14 cellular contexts compared by ENCODE assay signal in the genomic region with DNA sequence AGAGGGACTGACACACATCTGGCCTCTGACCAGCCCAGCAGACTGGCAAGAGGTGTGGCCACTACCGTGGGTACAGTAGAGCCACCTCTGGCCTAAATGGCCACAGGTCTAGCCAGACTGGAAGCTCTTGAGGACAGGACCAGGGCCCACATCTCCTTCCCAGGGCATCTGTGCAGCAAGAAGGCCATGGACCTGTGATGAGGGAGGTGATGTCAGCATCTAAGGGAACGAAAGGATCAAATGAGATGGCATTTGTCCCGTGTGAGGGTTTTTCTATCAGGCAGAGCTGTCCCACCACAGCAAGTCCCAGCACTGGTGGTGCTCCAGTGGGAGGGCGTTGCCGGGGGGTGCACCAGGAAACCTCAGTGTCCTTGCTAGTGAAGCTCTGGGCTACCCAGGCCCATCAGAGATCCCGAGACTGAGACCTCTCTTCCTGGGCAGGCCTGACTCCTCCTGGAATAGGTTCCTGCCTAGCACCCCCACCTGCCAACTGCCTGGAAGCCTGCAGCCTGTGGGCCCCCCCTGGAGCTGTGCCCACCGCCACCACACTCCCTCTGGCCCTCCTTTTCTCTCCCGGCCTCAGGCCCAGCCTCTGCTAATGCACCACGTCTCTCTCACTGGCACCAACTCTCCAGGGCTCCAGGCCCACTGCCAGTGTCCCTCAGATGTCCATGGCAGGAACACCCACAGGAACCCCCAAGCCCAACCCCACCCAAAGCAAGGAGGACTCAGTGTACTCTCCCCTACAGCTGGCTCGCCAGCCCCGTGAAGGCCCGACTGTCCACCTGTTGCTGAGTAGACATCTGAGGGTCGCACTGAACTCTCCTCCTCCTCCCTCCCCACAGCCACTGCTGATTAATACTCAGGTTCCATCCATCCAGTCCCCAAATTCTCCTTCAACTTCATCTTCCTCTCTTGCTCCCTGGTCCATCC. TPM values are rescaled to one million over a fixed set of nuclear protein-coding genes. Genes with fewer than 3 reads are reported as not detected.
A peak's percentile ranks its signal among the peaks of the same experiment; 100 is the strongest.
DNase-seq lines count a peak whose midpoint lies in the region; ATAC-seq, FAIRE-seq and TF ChIP-seq lines count a peak whose summit lies in the region.
"Not testable (repeated sequence)": the region's sequence is repeated elsewhere in the genome, so short reads cannot be mapped to it uniquely, and the experiment has no call there.
"Had no signal": no experiment of that assay in that cellular context is flagged by ENCODE, and none has a peak within 500 bp of the region (broad histone marks: within the 10 kb centered on the region; RNA-seq: fewer than 3 reads in every experiment).

No MANE protein-coding gene starts in this region.

- H3K9ac ChIP-seq in BLaER1 (peak overlapping the region; percentile 79), Loucy (ENCODE audit: low read depth, low read length, poor library complexity, severe bottlenecking) (peak overlapping the region; percentile 67), mesenchymal stem cell (ENCODE audit: low read length) (peak overlapping the region; percentile 29)
- not testable (repeated sequence) for H3K9ac ChIP-seq in fibroblast of lung (ENCODE audit: insufficient read depth, low read length); neuronal stem cell (ENCODE audit: low read depth, low read length, poor library complexity)

- 94% methylated on average over 10 of the region's 13 CpGs for WGBS in mesenchymal stem cell
- WGBS in neuronal stem cell (ENCODE audit: extremely low coverage in 2 of 2, insufficient read length in 2 of 2, insufficient replicate concordance in 1 of 2), 2 donors: no CpG with 5 or more reads among the region's 13 CpGs

- H3K27me3 Mint-ChIP-seq in stimulated activated naive B cell treated with anti-CD40 and anti-IgM and Interleukin-4, amounts not matched to agents 10 μg/mL and 1 μg/mL and 100 μg/mL, for 72 hours: not testable (repeated sequence)

- not testable (repeated sequence) for TF ChIP-seq CTCF in Loucy (conservative IDR thresholded peaks at IDR 0.05; ENCODE audit: low read length); brain microvascular endothelial cell (IDR thresholded peaks at IDR 0.05; ENCODE audit: low read depth, low read length, missing control alignments); fibroblast of lung (conservative IDR thresholded peaks at IDR 0.05 in 1 of 2, IDR thresholded peaks at IDR 0.05 in 1 of 2; ENCODE audit: low read depth in 1 of 2, low read length in 2 of 2)

- not testable (repeated sequence) for H3K9me2 ChIP-seq in Loucy (replicated peaks; ENCODE audit: low read depth, low read length)

- peak overlapping the region in 1 of 2 experiments; percentile 38 for H2BK12ac ChIP-seq in mesenchymal stem cell (ENCODE audit: low read length in 2 of 2)
- H2BK12ac ChIP-seq in neuronal stem cell (ENCODE audit: low read length): not testable (repeated sequence)

- H3K4ac ChIP-seq in mesenchymal stem cell (ENCODE audit: low read depth in 1 of 2, low read length in 2 of 2); neuronal stem cell (ENCODE audit: low read length): not testable (repeated sequence)

- not testable (repeated sequence) for H3F3A ChIP-seq in Loucy (ENCODE audit: low read depth)

- not testable (repeated sequence) for H2AK5ac ChIP-seq in mesenchymal stem cell (ENCODE audit: low read length, severe bottlenecking)
- peak overlapping the region; percentile 8 for H2AK5ac ChIP-seq in neuronal stem cell (ENCODE audit: low read depth, low read length)

- not testable (repeated sequence) for ATAC-seq in stimulated activated naive B cell treated with anti-CD40 and anti-IgM and Interleukin-4, amounts not matched to agents 10 μg/mL and 1 μg/mL and 100 μg/mL, for 72 hours (replicated peaks)

- peak overlapping the region; percentile 100 for H3K4me2 ChIP-seq in BLaER1
- H3K4me2 ChIP-seq in Loucy (ENCODE audit: low read depth, low read length, poor library complexity, severe bottlenecking): peak overlapping the region; percentile 69
- not testable (repeated sequence) for H3K4me2 ChIP-seq in fibroblast of lung (ENCODE audit: extremely low read depth, insufficient read depth, low read length); mesenchymal stem cell (ENCODE audit: low read length, poor library complexity, severe bottlenecking); neuronal stem cell (ENCODE audit: insufficient read depth, low read length, poor library complexity, severe bottlenecking)

- H3K79me1 ChIP-seq in mesenchymal stem cell (replicated peaks; ENCODE audit: low read length, poor library complexity, severe bottlenecking); neuronal stem cell (ENCODE audit: low read depth, low read length): not testable (repeated sequence)

- H3K4me1 Mint-ChIP-seq in stimulated activated naive B cell treated with anti-CD40 and anti-IgM and Interleukin-4, amounts not matched to agents 10 μg/mL and 1 μg/mL and 100 μg/mL, for 72 hours: peaks cover 54 to 62% of the 10 kb centered on the region in 2 donors

- H3K79me2 ChIP-seq in Loucy (ENCODE audit: insufficient read depth, low read length): not testable (repeated sequence)
- H3K79me2 ChIP-seq in fibroblast of lung (ENCODE audit: control insufficient read depth, insufficient read depth, low read length): peaks cover 20% of the 10 kb centered on the region

- H3K4me3 Mint-ChIP-seq in stimulated activated naive B cell treated with anti-CD40 and anti-IgM and Interleukin-4, amounts not matched to agents 10 μg/mL and 1 μg/mL and 100 μg/mL, for 72 hours: not testable (repeated sequence)

- not testable (repeated sequence) for H3K9me3 Mint-ChIP-seq in stimulated activated naive B cell treated with anti-CD40 and anti-IgM and Interleukin-4, amounts not matched to agents 10 μg/mL and 1 μg/mL and 100 μg/mL, for 72 hours

- H3K4me3 ChIP-seq in BLaER1: peak overlapping the region; percentile 62
- peak overlapping the region; percentile 53 for H3K4me3 ChIP-seq in Loucy (ENCODE audit: low read length, poor library complexity, severe bottlenecking)
- H3K4me3 ChIP-seq in brain microvascular endothelial cell (ENCODE audit: low read depth, low read length); fibroblast of lung (replicated peaks in 1 of 4; ENCODE audit: control extremely low read depth in 1 of 4, insufficient read depth in 1 of 4, low read depth in 3 of 4, low read length in 4 of 4); mesenchymal stem cell (ENCODE audit: insufficient read depth in 1 of 2, low read depth in 1 of 2, low read length in 2 of 2); neuronal stem cell (ENCODE audit: low read length in 2 of 2): not testable (repeated sequence)

- not testable (repeated sequence) for H2BK15ac ChIP-seq in mesenchymal stem cell (ENCODE audit: low read depth, poor library complexity, severe bottlenecking); neuronal stem cell (ENCODE audit: low read length)

- not testable (repeated sequence) for H2AFZ ChIP-seq in Loucy (ENCODE audit: low read length); fibroblast of lung (ENCODE audit: low read length); mesenchymal stem cell (ENCODE audit: low read depth, low read length); neuronal stem cell (ENCODE audit: low read length)

- H3K27ac Mint-ChIP-seq in stimulated activated naive B cell treated with anti-CD40 and anti-IgM and Interleukin-4, amounts not matched to agents 10 μg/mL and 1 μg/mL and 100 μg/mL, for 72 hours: peak overlapping the region; percentile 3

- in situ Hi-C loops in brain microvascular endothelial cell (cut with HindIII; ENCODE audit: low pct_ligation_motif_present, low sequenced_read_pairs): not testable (repeated sequence)

- H3K27ac ChIP-seq in BLaER1: peak overlapping the region; percentile 94
- peak overlapping the region; percentile 63 for H3K27ac ChIP-seq in brain microvascular endothelial cell
- H3K27ac ChIP-seq in fibroblast of lung (ENCODE audit: insufficient read depth, low read length): peak overlapping the region; percentile 70
- not testable (repeated sequence) for H3K27ac ChIP-seq in mesenchymal stem cell (ENCODE audit: low read length, poor library complexity, severe bottlenecking); neuronal stem cell (replicated peaks; ENCODE audit: low read length)

- peak; percentile 69 for FAIRE-seq in urothelium cell line (lab: Jason Lieb, UNC)

- not testable (repeated sequence) for H2BK5ac ChIP-seq in mesenchymal stem cell (ENCODE audit: low read depth, low read length, poor library complexity, severe bottlenecking); neuronal stem cell (ENCODE audit: low read length)

- peaks cover 87% of the 10 kb centered on the region for H3K4me1 ChIP-seq in BLaER1
- peaks cover 50% of the 10 kb centered on the region for H3K4me1 ChIP-seq in Loucy (ENCODE audit: insufficient read depth, low read length, poor library complexity, severe bottlenecking)
- peaks cover 48% of the 10 kb centered on the region for H3K4me1 ChIP-seq in fibroblast of lung (ENCODE audit: control insufficient read depth, extremely low read depth, insufficient read depth, low read length)
- H3K4me1 ChIP-seq in mesenchymal stem cell (ENCODE audit: control insufficient read depth, insufficient read depth, low read depth, low read length): peaks cover 34% of the 10 kb centered on the region
- peaks cover 0 to 14% of the 10 kb centered on the region in 2 donors for H3K4me1 ChIP-seq in neuronal stem cell (ENCODE audit: control insufficient read depth in 2 of 2, insufficient read depth in 1 of 2, low read depth in 1 of 2, low read length in 2 of 2)

- not testable (repeated sequence) for H2BK120ac ChIP-seq in mesenchymal stem cell (ENCODE audit: low read depth, low read length); neuronal stem cell (ENCODE audit: low read depth, low read length)

- not testable (repeated sequence) for H3K9me3 ChIP-seq in BLaER1; Loucy (ENCODE audit: insufficient read depth, low read depth, low read length); fibroblast of lung (ENCODE audit: control insufficient read depth, insufficient read depth, low read depth, low read length); mesenchymal stem cell (ENCODE audit: control insufficient read depth, low read length); neuronal stem cell (replicated peaks in 1 of 2; ENCODE audit: control insufficient read depth in 2 of 2, insufficient read depth in 1 of 2, low read depth in 1 of 2, low read length in 2 of 2)

- H3K27me3 ChIP-seq in BLaER1; Loucy (ENCODE audit: insufficient read depth, low read length, poor library complexity, severe bottlenecking); brain microvascular endothelial cell (replicated peaks); fibroblast of lung (ENCODE audit: control insufficient read depth, insufficient read depth, low read length); mesenchymal stem cell (ENCODE audit: control insufficient read depth in 1 of 2, insufficient read depth in 1 of 2, low read length in 2 of 2): not testable (repeated sequence)
- peaks cover 0 to 18% (median 0%) of the 10 kb centered on the region in 3 experiments for H3K27me3 ChIP-seq in neuronal stem cell (ENCODE audit: control insufficient read depth in 3 of 3, insufficient read depth in 3 of 3, low read depth in 1 of 3, low read length in 3 of 3)

- not testable (repeated sequence) for DNase-seq in brain microvascular endothelial cell; fibroblast of lung (ENCODE audit: low read depth in 2 of 2); mesenchymal stem cell; neuronal stem cell (ENCODE audit: low spot score); stimulated activated naive B cell treated with anti-CD40 and anti-IgM and Interleukin-4, amounts not matched to agents 10 μg/mL and 1 μg/mL and 100 μg/mL, for 72 hours; urothelium cell line (ENCODE audit: low spot score)

- not testable (repeated sequence) for H3K36me3 Mint-ChIP-seq in stimulated activated naive B cell treated with anti-CD40 and anti-IgM and Interleukin-4, amounts not matched to agents 10 μg/mL and 1 μg/mL and 100 μg/mL, for 72 hours

- peak overlapping the region; percentile 88 for H4K91ac ChIP-seq in mesenchymal stem cell (ENCODE audit: low read length)
- H4K91ac ChIP-seq in neuronal stem cell (ENCODE audit: low read depth, low read length, poor library complexity): not testable (repeated sequence)

- H3K14ac ChIP-seq in mesenchymal stem cell (ENCODE audit: low read length in 2 of 2): peak overlapping the region in 1 of 2 experiments; percentile 74
- not testable (repeated sequence) for H3K14ac ChIP-seq in neuronal stem cell (ENCODE audit: low read length)

- H3K18ac ChIP-seq in mesenchymal stem cell (ENCODE audit: low read depth in 1 of 2, low read length in 2 of 2): peak overlapping the region in 1 of 2 experiments; percentile 61
- not testable (repeated sequence) for H3K18ac ChIP-seq in neuronal stem cell (ENCODE audit: low read length)

- H4K20me1 ChIP-seq in BLaER1; Loucy (ENCODE audit: insufficient read depth, low read length, poor library complexity, severe bottlenecking); fibroblast of lung (ENCODE audit: control insufficient read depth, extremely low read depth, insufficient read depth, low read length): not testable (repeated sequence)

- not testable (repeated sequence) for H3K36me3 ChIP-seq in BLaER1; Loucy (ENCODE audit: insufficient read depth, low read length); brain microvascular endothelial cell (replicated peaks); fibroblast of lung (ENCODE audit: control insufficient read depth, insufficient read depth, low read length); mesenchymal stem cell (ENCODE audit: control insufficient read depth in 1 of 2, insufficient read depth in 2 of 2, low read depth in 1 of 2, low read length in 2 of 2); neuronal stem cell (replicated peaks in 1 of 2; ENCODE audit: control insufficient read depth in 2 of 2, insufficient read depth in 2 of 2, low read length in 2 of 2)

- H3K23ac ChIP-seq in mesenchymal stem cell (ENCODE audit: low read length in 2 of 2); neuronal stem cell (ENCODE audit: low read depth, low read length, poor library complexity): not testable (repeated sequence)

- H4K8ac ChIP-seq in mesenchymal stem cell (ENCODE audit: low read length); neuronal stem cell (ENCODE audit: low read depth, low read length): not testable (repeated sequence)

RNA-seq across cellular contexts. Expression of gene CSPG4, which starts 11.3 kb away (rescaled TPM):
- total RNA-seq in fibroblast of lung: 26.5 and 109 TPM in 2 replicates
- 14.5 and 23.1 TPM in 2 replicates for polyA plus RNA-seq in fibroblast of lung
- 47.8 and 91.2 TPM in 2 replicates for polyA plus RNA-seq in fibroblast of lung (2012)
- 130 and 217 TPM in 2 replicates for polyA minus RNA-seq in fibroblast of lung (ENCODE audit: low replicate concordance)
- polyA plus RNA-seq in mesenchymal stem cell (2013, experiment 1 of 2): 12.4 TPM
- 11.3 TPM for polyA plus RNA-seq in mesenchymal stem cell (2013, experiment 2 of 2)
- 0.11 TPM for polyA plus RNA-seq in neuronal stem cell (2013, experiment 1 of 2)
- 0.10 TPM for polyA plus RNA-seq in neuronal stem cell (2013, experiment 2 of 2)
- total RNA-seq: activated CD8-positive, alpha-beta T cell treated with anti-CD3 and anti-CD28 coated beads, Interleukin-2, amount 10 ng/mL, durations not matched to agents 7 days and 5 days; activated naive CD4-positive, alpha-beta T cell treated with anti-CD3 and anti-CD28 coated beads, Interleukin-2, amount 50 U/mL, for 72 hours; CD8-positive, alpha-beta memory T cell; endothelial cell of umbilical vein; naive thymus-derived CD8-positive, alpha-beta T cell; T-helper 2 cell treated with Interferon-gamma antibody and Interleukin-4, amounts not matched to agents 100 ng/mL and 5 ng/mL, for 36 hours had no signal
- polyA plus RNA-seq: CD8-positive, alpha-beta memory T cell; endothelial cell of umbilical vein; naive thymus-derived CD8-positive, alpha-beta T cell had no signal

RNA-seq across cellular contexts. Expression of gene SNX33, which starts 53.6 kb away (rescaled TPM):
- 19.5 and 24.6 TPM in 2 replicates for total RNA-seq in fibroblast of lung
- 16.1 and 17.5 TPM in 2 replicates for polyA plus RNA-seq in fibroblast of lung
- 20.9 and 26.8 TPM in 2 replicates for polyA plus RNA-seq in fibroblast of lung (2012)
- polyA minus RNA-seq in fibroblast of lung (ENCODE audit: low replicate concordance): 58.1 and 71.4 TPM in 2 replicates
- 23.0 TPM for polyA plus RNA-seq in mesenchymal stem cell (2013, experiment 1 of 2)
- 22.6 TPM for polyA plus RNA-seq in mesenchymal stem cell (2013, experiment 2 of 2)
- 9.8 TPM for polyA plus RNA-seq in neuronal stem cell (2013, experiment 1 of 2)
- polyA plus RNA-seq in neuronal stem cell (2013, experiment 2 of 2): 10.7 TPM
